20 cellular contexts compared by ENCODE assay signal in genomic region chr6:25165181-25165580, GRCh38.
DNase-seq lines count a peak whose midpoint lies in the region; ATAC-seq and TF ChIP-seq lines count a peak whose summit lies in the region.
"Had no signal": no experiment of that assay in that cellular context is flagged by ENCODE, and none has a peak within 500 bp of the region (broad histone marks: within the 10 kb centered on the region; RNA-seq: fewer than 3 reads in every experiment).

No MANE protein-coding gene starts in this region.

- H3K4me1 ChIP-seq in thoracic aorta (ENCODE audit: control insufficient read depth in 1 of 2, low read depth in 2 of 2) (peaks cover 13 to 26% of the 10 kb centered on the region in 2 donors), gastroesophageal sphincter (peaks cover 0 to 6% (median 0%) of the 10 kb centered on the region in 3 donors)

- H3K4me3 Mint-ChIP-seq in activated CD8-positive, alpha-beta memory T cell treated with anti-CD3 and anti-CD28 coated beads, Interleukin-2, amount 10 ng/mL, durations not matched to agents 7 days and 5 days, result peak overlapping the region; percentile 46
- H3K4me3 Mint-ChIP-seq in activated T-helper 17 cell treated with anti-CD3 and anti-CD28 coated beads, Interleukin-2, amount 50 U/mL, for 72 hours, result peak overlapping the region; percentile 33
- H3K4me3 Mint-ChIP-seq: activated naive CD8-positive, alpha-beta T cell treated with anti-CD3 and anti-CD28 coated beads for 36 hours; CD8-positive, alpha-beta memory T cell; type B pancreatic cell had no signal

- H3K4me1 Mint-ChIP-seq in activated CD8-positive, alpha-beta memory T cell treated with anti-CD3 and anti-CD28 coated beads, Interleukin-2, amount 10 ng/mL, durations not matched to agents 7 days and 5 days, result peaks cover 32% of the 10 kb centered on the region
- peaks cover 4% of the 10 kb centered on the region for H3K4me1 Mint-ChIP-seq in activated T-helper 17 cell treated with anti-CD3 and anti-CD28 coated beads, Interleukin-2, amount 50 U/mL, for 72 hours
- H3K4me1 Mint-ChIP-seq: CD8-positive, alpha-beta memory T cell had no signal

- CTCF ChIA-PET in activated CD8-positive, alpha-beta memory T cell treated with anti-CD3 and anti-CD28 coated beads, Interleukin-2, amount 10 ng/mL, durations not matched to agents 7 days and 5 days (lab: Charles Lee), result interaction anchor here (0.6 kb wide), 1 partner anchor 13 kb away, joined by 3 read pairs; no protein-coding TSS in a partner anchor

- peak overlapping the region; percentile 57 for H3K4me3 ChIP-seq in thoracic aorta
- H3K4me3 ChIP-seq in gastroesophageal sphincter, result no peak overlapping the region
- H3K4me3 ChIP-seq: heart right ventricle, pancreas had no signal

- ATAC-seq in activated CD8-positive, alpha-beta memory T cell treated with anti-CD3 and anti-CD28 coated beads, Interleukin-2, amount 10 ng/mL, durations not matched to agents 7 days and 5 days, result no peak
- ATAC-seq in activated T-helper 17 cell treated with anti-CD3 and anti-CD28 coated beads, Interleukin-2, amount 50 U/mL, for 72 hours (replicated peaks), result no peak
- ATAC-seq in thoracic aorta (ENCODE audit: insufficient number of reproducible peaks, low FRiP score, low read depth), result no peak
- ATAC-seq in GM18498 (IDR thresholded peaks at IDR 0.05; ENCODE audit: unreplicated experiment), result no peak
- no peak for ATAC-seq in gastroesophageal sphincter
- ATAC-seq: heart right ventricle, pancreas had no signal

- H3K27ac Mint-ChIP-seq in activated CD8-positive, alpha-beta memory T cell treated with anti-CD3 and anti-CD28 coated beads, Interleukin-2, amount 10 ng/mL, durations not matched to agents 7 days and 5 days, result no peak overlapping the region
- H3K27ac Mint-ChIP-seq in activated T-helper 17 cell treated with anti-CD3 and anti-CD28 coated beads, Interleukin-2, amount 50 U/mL, for 72 hours, result no peak overlapping the region
- H3K27ac Mint-ChIP-seq: CD8-positive, alpha-beta memory T cell; type B pancreatic cell had no signal

- TF ChIP-seq CTCF in thoracic aorta (IDR thresholded peaks at IDR 0.05) (no peak), gastroesophageal sphincter (IDR thresholded peaks at IDR 0.05) (no peak)

- DNase-seq in activated CD8-positive, alpha-beta memory T cell treated with anti-CD3 and anti-CD28 coated beads, Interleukin-2, amount 10 ng/mL, durations not matched to agents 7 days and 5 days, result no peak
- DNase-seq in activated CD8-positive, alpha-beta memory T cell treated with anti-CD3 and anti-CD28 coated beads, Interleukin-2, amount 50 U/mL, for 4 hours, result no peak
- DNase-seq in NCI-H2029 treated with DMSO at 0.1 percent for 48 hours (lab: John Stamatoyannopoulos, UW) (peak; percentile 51), thoracic aorta (ENCODE audit: low spot score) (no peak), SW480 (ENCODE audit: low spot score) (no peak)
- DNase-seq: activated CD4-positive, CD25-positive, alpha-beta regulatory T cell treated with anti-CD3 and anti-CD28 coated beads, Interleukin-2, amount 50 U/mL, for 72 hours; activated naive CD8-positive, alpha-beta T cell treated with anti-CD3 and anti-CD28 coated beads for 36 hours; CD8-positive, alpha-beta memory T cell; EL; heart right ventricle; pancreas; SIG-M5; stimulated activated CD4-positive, alpha-beta T cell treated with anti-CD3 and anti-CD28 coated beads, Interleukin-1b, Interleukin-23, amount 100 ng/mL, for 48 hours; stimulated activated naive CD4-positive, alpha-beta T cell treated with Interleukin-2 at 50 U/mL for 16 hours; T1000 had no signal

- peaks cover 11% of the 10 kb centered on the region for H3K36me3 Mint-ChIP-seq in activated CD8-positive, alpha-beta memory T cell treated with anti-CD3 and anti-CD28 coated beads, Interleukin-2, amount 10 ng/mL, durations not matched to agents 7 days and 5 days
- no peaks in the 10 kb centered on the region for H3K36me3 Mint-ChIP-seq in activated T-helper 17 cell treated with anti-CD3 and anti-CD28 coated beads, Interleukin-2, amount 50 U/mL, for 72 hours (ENCODE audit: low read depth)
- H3K36me3 Mint-ChIP-seq: IgD-negative memory B cell, type B pancreatic cell had no signal

- H3K27me3 ChIP-seq in thoracic aorta (replicated peaks; ENCODE audit: insufficient read depth) (no peaks in the 10 kb centered on the region), gastroesophageal sphincter (no peaks in the 10 kb centered on the region)
- H3K27me3 ChIP-seq: heart right ventricle, pancreas had no signal

- no peak for TF ChIP-seq EP300 in gastroesophageal sphincter (IDR thresholded peaks at IDR 0.05)

- peaks cover 5% of the 10 kb centered on the region for H3K27me3 Mint-ChIP-seq in activated CD8-positive, alpha-beta memory T cell treated with anti-CD3 and anti-CD28 coated beads, Interleukin-2, amount 10 ng/mL, durations not matched to agents 7 days and 5 days
- peaks cover 2% of the 10 kb centered on the region for H3K27me3 Mint-ChIP-seq in activated T-helper 17 cell treated with anti-CD3 and anti-CD28 coated beads, Interleukin-2, amount 50 U/mL, for 72 hours

- H3K9me3 ChIP-seq in thoracic aorta, result no peaks in the 10 kb centered on the region
- peaks cover 0 to 1% (median 0%) of the 10 kb centered on the region in 3 donors for H3K9me3 ChIP-seq in gastroesophageal sphincter
- H3K9me3 ChIP-seq: pancreas had no signal

- 85 to 94% methylated on average over 2 to 5 of the region's 7 CpGs for WGBS in gastroesophageal sphincter (ENCODE audit: low coverage in 1 of 2), 2 donors

- no peaks in the 10 kb centered on the region for H3K9me3 Mint-ChIP-seq in activated CD8-positive, alpha-beta memory T cell treated with anti-CD3 and anti-CD28 coated beads, Interleukin-2, amount 10 ng/mL, durations not matched to agents 7 days and 5 days (ENCODE audit: low read depth)
- no peaks in the 10 kb centered on the region for H3K9me3 Mint-ChIP-seq in activated T-helper 17 cell treated with anti-CD3 and anti-CD28 coated beads, Interleukin-2, amount 50 U/mL, for 72 hours
- H3K9me3 Mint-ChIP-seq: type B pancreatic cell had no signal

- H3K36me3 ChIP-seq in thoracic aorta, result no peaks in the 10 kb centered on the region
- no peaks in the 10 kb centered on the region for H3K36me3 ChIP-seq in gastroesophageal sphincter
- H3K36me3 ChIP-seq: heart right ventricle, pancreas had no signal

- peak overlapping the region in 1 of 2 donors; percentile 27 for H3K27ac ChIP-seq in thoracic aorta
- H3K27ac ChIP-seq in gastroesophageal sphincter, result no peak overlapping the region
- H3K27ac ChIP-seq: heart right ventricle, pancreas had no signal

- no peak for TF ChIP-seq POLR2A in gastroesophageal sphincter (IDR thresholded peaks at IDR 0.05)
